ENCODE assay signal across 9 cellular contexts in genomic region chr9:68685770-68686169, GRCh38. TPM values are rescaled to one million over a fixed set of nuclear protein-coding genes. Genes with fewer than 3 reads are reported as not detected.
DNase-seq lines count a peak whose midpoint lies in the region; ATAC-seq and TF ChIP-seq lines count a peak whose summit lies in the region.
"Had no signal": no experiment of that assay in that cellular context is flagged by ENCODE, and none has a peak within 500 bp of the region (broad histone marks: within the 10 kb centered on the region; RNA-seq: fewer than 3 reads in every experiment).

No MANE protein-coding gene starts in this region.

- H3K9me2 ChIP-seq in SU-DHL-6 (replicated peaks; ENCODE audit: insufficient read depth, low read length) = no peaks in the 10 kb centered on the region

- no peak overlapping the region for H3K9ac ChIP-seq in SU-DHL-6 (ENCODE audit: low read length)

- H3K4me1 ChIP-seq in lower lobe of right lung = no peaks in the 10 kb centered on the region

- H2AFZ ChIP-seq in SU-DHL-6 (ENCODE audit: low read depth, low read length, severe bottlenecking) = peak overlapping the region; percentile 60

- no peaks in the 10 kb centered on the region for H3K27me3 ChIP-seq in SU-DHL-6 (ENCODE audit: low read length)
- no peaks in the 10 kb centered on the region for H3K27me3 ChIP-seq in lower lobe of right lung (ENCODE audit: low read depth)

- peak overlapping the region; percentile 28 for H3K4me2 ChIP-seq in SU-DHL-6 (ENCODE audit: low read depth, low read length, poor library complexity, severe bottlenecking)

- TF ChIP-seq CTCF in SU-DHL-6 (IDR thresholded peaks at IDR 0.05; ENCODE audit: insufficient read depth, low read length, poor library complexity, severe bottlenecking) (peak; percentile 41), lower lobe of right lung (IDR thresholded peaks at IDR 0.05) (peak; percentile 47)

- DNase-seq in EL (peak; percentile 13), lower lobe of right lung (no peak), NCI-H345 treated with DMSO at 0.1 percent for 48 hours (lab: John Stamatoyannopoulos, UW; ENCODE audit: unreplicated experiment) (no peak), foreskin melanocyte (no peak), NCI-H510A (lab: John Stamatoyannopoulos, UW) (no peak)

- no peak overlapping the region for H3K4me3 ChIP-seq in SU-DHL-6 (ENCODE audit: insufficient read depth, low read length, poor library complexity, severe bottlenecking)
- no peak overlapping the region for H3K4me3 ChIP-seq in lower lobe of right lung
- H3K4me3 ChIP-seq: SK-N-MC had no signal

- peak; percentile 73 for ATAC-seq in GM19324 (IDR thresholded peaks at IDR 0.05; ENCODE audit: low FRiP score, unreplicated experiment)
- peak; percentile 92 for ATAC-seq in HG03342 (IDR thresholded peaks at IDR 0.05; ENCODE audit: unreplicated experiment)
- peak; percentile 76 to 83 for ATAC-seq in lower lobe of right lung

- H3K79me2 ChIP-seq in SU-DHL-6 (ENCODE audit: insufficient read depth, low read length) = no peaks in the 10 kb centered on the region

- no peaks in the 10 kb centered on the region for H3K36me3 ChIP-seq in SU-DHL-6 (ENCODE audit: low read length)
- no peaks in the 10 kb centered on the region for H3K36me3 ChIP-seq in lower lobe of right lung

- H3K27ac ChIP-seq in SU-DHL-6 (ENCODE audit: low read depth, low read length) = no peak overlapping the region
- H3K27ac ChIP-seq in lower lobe of right lung = no peak overlapping the region
- H3K27ac ChIP-seq: SK-N-MC had no signal

- no peaks in the 10 kb centered on the region for H4K20me1 ChIP-seq in SU-DHL-6 (ENCODE audit: low read depth, low read length)

- H3K9me3 ChIP-seq in SU-DHL-6 (ENCODE audit: insufficient read depth, low read length) = no peaks in the 10 kb centered on the region
- no peaks in the 10 kb centered on the region for H3K9me3 ChIP-seq in lower lobe of right lung

- no peaks in the 10 kb centered on the region for H3F3A ChIP-seq in SU-DHL-6 (ENCODE audit: insufficient read depth)

- intact Hi-C loops in lower lobe of right lung (cut with DNase I) = no loop called here

RNA-seq across cellular contexts. Expression of gene PIP5K1B, which starts 19.3 kb away (rescaled TPM):
- total RNA-seq in lower lobe of right lung = 35.9 TPM
